In genomic region chr1:51237714-51238403, GRCh38 we compare ENCODE assay signal across 1 cellular context.
TF ChIP-seq lines count a peak whose summit lies in the region.

No MANE protein-coding gene starts in this region.

TF ChIP-seq in K562, 482 proteins besides CTCF, POLR2A, EP300 and RAD21 (continued from another document and continues in another):
- TF ChIP-seq RNF219 (CRISPR knock-in tag; IDR thresholded peaks at IDR 0.05) (no peak), ATF4 (CRISPR knock-in tag; IDR thresholded peaks at IDR 0.05) (peak; percentile 40; the same call in 1 of the 2 replicates), ZNF785 (CRISPR knock-in tag; IDR thresholded peaks at IDR 0.05) (no peak), SRF (CRISPR knock-in tag; IDR thresholded peaks at IDR 0.05) (no peak), HBP1 (CRISPR knock-in tag; IDR thresholded peaks at IDR 0.05) (no peak), KDM5B (IDR thresholded peaks at IDR 0.05; ENCODE audit: insufficient replicate concordance, low read depth, low read length) (peak; percentile 53), TCFL5 (CRISPR knock-in tag; conservative IDR thresholded peaks at IDR 0.05) (no peak), TAF9B (IDR thresholded peaks at IDR 0.05; ENCODE audit: partially characterized antibody) (no peak), NFE2L1 (tag; IDR thresholded peaks at IDR 0.05; ENCODE audit: borderline replicate concordance, low read depth) (no peak), DACH1 (IDR thresholded peaks at IDR 0.05; ENCODE audit: partially characterized antibody) (no peak), SNIP1 (IDR thresholded peaks at IDR 0.05; ENCODE audit: low read depth) (no peak), EP400 (IDR thresholded peaks at IDR 0.05) (0 out of 2 replicates have a peak, but pooled peaks have one; percentile 23), PYGO2 (tag; IDR thresholded peaks at IDR 0.05) (no peak), PPARD (CRISPR knock-in tag; IDR thresholded peaks at IDR 0.05) (no peak), RHOXF2B (CRISPR knock-in tag; conservative IDR thresholded peaks at IDR 0.05) (no peak), MYC (IDR thresholded peaks at IDR 0.05; ENCODE audit: low read depth, low read length) (no peak), MYC (CRISPR knock-in tag; IDR thresholded peaks at IDR 0.05; ENCODE audit: borderline replicate concordance, low read depth) (no peak), ELF2 (CRISPR knock-in tag; IDR thresholded peaks at IDR 0.05) (no peak), PHB (CRISPR knock-in tag; IDR thresholded peaks at IDR 0.05) (no peak), NONO (IDR thresholded peaks at IDR 0.05; ENCODE audit: low read depth in 2 of 2, low read length in 1 of 2) (no peak), C11orf30 (IDR thresholded peaks at IDR 0.05; ENCODE audit: low read depth) (0 out of 2 replicates have a peak, but pooled peaks have one; percentile 1), HNRNPUL1 (IDR thresholded peaks at IDR 0.05; ENCODE audit: low read length) (no peak), CBX3 (IDR thresholded peaks at IDR 0.05; ENCODE audit: borderline replicate concordance in 1 of 2, low read length in 2 of 2) (no peak), ZNF551 (CRISPR knock-in tag; IDR thresholded peaks at IDR 0.05) (no peak), MNT (conservative IDR thresholded peaks at IDR 0.05) (0 out of 4 replicates have a peak, but pooled peaks of 1 of the 2 experiments have one; percentile 31), CHAMP1 (IDR thresholded peaks at IDR 0.05) (no peak), CHD7 (IDR thresholded peaks at IDR 0.05; ENCODE audit: low read depth, low read length) (no peak), CBX2 (IDR thresholded peaks at IDR 0.05; ENCODE audit: insufficient read depth, low read length, poor library complexity, severe bottlenecking) (no peak), AFF1 (IDR thresholded peaks at IDR 0.05; ENCODE audit: low read depth in 1 of 2, partially characterized antibody in 2 of 2) (peak in 1 of 2 experiments; percentile 30), E2F3 (CRISPR knock-in tag; IDR thresholded peaks at IDR 0.05) (no peak), ZNF589 (CRISPR knock-in tag; IDR thresholded peaks at IDR 0.05; ENCODE audit: low read depth) (no peak), POLR3G (IDR thresholded peaks at IDR 0.05; ENCODE audit: extremely low read depth, insufficient read length, insufficient replicate concordance) (no peak), SMAD4 (CRISPR knock-in tag; conservative IDR thresholded peaks at IDR 0.05) (no peak; the same call in 1 of the 2 replicates), SMAD3 (CRISPR knock-in tag; conservative IDR thresholded peaks at IDR 0.05) (no peak), POLR2H (tag; IDR thresholded peaks at IDR 0.05; ENCODE audit: low read depth) (peak; percentile 70), CBX1 (IDR thresholded peaks at IDR 0.05; ENCODE audit: low read depth) (no peak), CBFA2T3 (IDR thresholded peaks at IDR 0.05) (peak; percentile 28; the same call in 1 of the 2 replicates)
